2 cellular contexts compared by ENCODE assay signal in genomic region chrX:2828404-2829065, GRCh38.
TF ChIP-seq lines count a peak whose summit lies in the region.

Gene GYG2, plus strand, starts transcription at chrX:2828930. Its CDS starts 1,259 bp downstream, at chrX:2830189.

TF ChIP-seq in A549, 52 proteins besides CTCF, POLR2A, EP300 and RAD21:
- no peak for TF ChIP-seq HOXB13 (CRISPR knock-in tag; IDR thresholded peaks at IDR 0.05; ENCODE audit: low read depth)
- TF ChIP-seq MYC (IDR thresholded peaks at IDR 0.05; ENCODE audit: borderline replicate concordance, low read length), result no peak
- TF ChIP-seq TFCP2L1 (CRISPR knock-in tag; IDR thresholded peaks at IDR 0.05), result no peak
- TF ChIP-seq HOXA7 (CRISPR knock-in tag; IDR thresholded peaks at IDR 0.05), result no peak
- TF ChIP-seq RFX5 (IDR thresholded peaks at IDR 0.05), result no peak
- TF ChIP-seq PBX3 (IDR thresholded peaks at IDR 0.05), result no peak
- TF ChIP-seq KDM1A (IDR thresholded peaks at IDR 0.05; ENCODE audit: low read depth), result no peak
- no peak for TF ChIP-seq RNF2 (IDR thresholded peaks at IDR 0.05; ENCODE audit: borderline replicate concordance, low read depth)
- no peak for TF ChIP-seq CEBPB (IDR thresholded peaks at IDR 0.05)
- TF ChIP-seq KDM5A (IDR thresholded peaks at IDR 0.05), result no peak
- TF ChIP-seq, protein P1, sequence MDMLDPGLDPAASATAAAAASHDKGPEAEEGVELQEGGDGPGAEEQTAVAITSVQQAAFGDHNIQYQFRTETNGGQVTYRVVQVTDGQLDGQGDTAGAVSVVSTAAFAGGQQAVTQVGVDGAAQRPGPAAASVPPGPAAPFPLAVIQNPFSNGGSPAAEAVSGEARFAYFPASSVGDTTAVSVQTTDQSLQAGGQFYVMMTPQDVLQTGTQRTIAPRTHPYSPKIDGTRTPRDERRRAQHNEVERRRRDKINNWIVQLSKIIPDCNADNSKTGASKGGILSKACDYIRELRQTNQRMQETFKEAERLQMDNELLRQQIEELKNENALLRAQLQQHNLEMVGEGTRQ (IDR thresholded peaks at IDR 0.05), result no peak
- TF ChIP-seq, protein P2, sequence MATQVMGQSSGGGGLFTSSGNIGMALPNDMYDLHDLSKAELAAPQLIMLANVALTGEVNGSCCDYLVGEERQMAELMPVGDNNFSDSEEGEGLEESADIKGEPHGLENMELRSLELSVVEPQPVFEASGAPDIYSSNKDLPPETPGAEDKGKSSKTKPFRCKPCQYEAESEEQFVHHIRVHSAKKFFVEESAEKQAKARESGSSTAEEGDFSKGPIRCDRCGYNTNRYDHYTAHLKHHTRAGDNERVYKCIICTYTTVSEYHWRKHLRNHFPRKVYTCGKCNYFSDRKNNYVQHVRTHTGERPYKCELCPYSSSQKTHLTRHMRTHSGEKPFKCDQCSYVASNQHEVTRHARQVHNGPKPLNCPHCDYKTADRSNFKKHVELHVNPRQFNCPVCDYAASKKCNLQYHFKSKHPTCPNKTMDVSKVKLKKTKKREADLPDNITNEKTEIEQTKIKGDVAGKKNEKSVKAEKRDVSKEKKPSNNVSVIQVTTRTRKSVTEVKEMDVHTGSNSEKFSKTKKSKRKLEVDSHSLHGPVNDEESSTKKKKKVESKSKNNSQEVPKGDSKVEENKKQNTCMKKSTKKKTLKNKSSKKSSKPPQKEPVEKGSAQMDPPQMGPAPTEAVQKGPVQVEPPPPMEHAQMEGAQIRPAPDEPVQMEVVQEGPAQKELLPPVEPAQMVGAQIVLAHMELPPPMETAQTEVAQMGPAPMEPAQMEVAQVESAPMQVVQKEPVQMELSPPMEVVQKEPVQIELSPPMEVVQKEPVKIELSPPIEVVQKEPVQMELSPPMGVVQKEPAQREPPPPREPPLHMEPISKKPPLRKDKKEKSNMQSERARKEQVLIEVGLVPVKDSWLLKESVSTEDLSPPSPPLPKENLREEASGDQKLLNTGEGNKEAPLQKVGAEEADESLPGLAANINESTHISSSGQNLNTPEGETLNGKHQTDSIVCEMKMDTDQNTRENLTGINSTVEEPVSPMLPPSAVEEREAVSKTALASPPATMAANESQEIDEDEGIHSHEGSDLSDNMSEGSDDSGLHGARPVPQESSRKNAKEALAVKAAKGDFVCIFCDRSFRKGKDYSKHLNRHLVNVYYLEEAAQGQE (IDR thresholded peaks at IDR 0.05), result no peak
TF ChIP-seq in A549: peak in this region for 0.

TF ChIP-seq in H1, 55 proteins besides CTCF, POLR2A, EP300 and RAD21:
- TF ChIP-seq SUZ12 (IDR thresholded peaks at IDR 0.05; ENCODE audit: low read length) (no peak), CHD1 (IDR thresholded peaks at IDR 0.05; ENCODE audit: low read depth, low read length) (no peak), SIN3A (conservative IDR thresholded peaks at IDR 0.05 in 1 of 2, IDR thresholded peaks at IDR 0.05 in 1 of 2; ENCODE audit: low read depth in 1 of 2, low read length in 2 of 2) (no peak), BRCA1 (IDR thresholded peaks at IDR 0.05; ENCODE audit: low read depth, low read length) (no peak), KDM4A (IDR thresholded peaks at IDR 0.05; ENCODE audit: low read depth, low read length, severe bottlenecking) (peak; percentile 34), NANOG (IDR thresholded peaks at IDR 0.05; ENCODE audit: insufficient read depth, low read depth, low read length, poor library complexity, severe bottlenecking) (no peak), CREB1 (IDR thresholded peaks at IDR 0.05) (no peak), PHF8 (conservative IDR thresholded peaks at IDR 0.05; ENCODE audit: low read depth, low read length) (0 out of 2 replicates have a peak, but pooled peaks have one; percentile 32)
- TF ChIP-seq, protein P3, sequence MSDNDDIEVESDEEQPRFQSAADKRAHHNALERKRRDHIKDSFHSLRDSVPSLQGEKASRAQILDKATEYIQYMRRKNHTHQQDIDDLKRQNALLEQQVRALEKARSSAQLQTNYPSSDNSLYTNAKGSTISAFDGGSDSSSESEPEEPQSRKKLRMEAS (IDR thresholded peaks at IDR 0.05), result peak; percentile 53
TF ChIP-seq in H1: peak in this region for 3.
